15 cellular contexts compared by ENCODE assay signal in the genomic region with DNA sequence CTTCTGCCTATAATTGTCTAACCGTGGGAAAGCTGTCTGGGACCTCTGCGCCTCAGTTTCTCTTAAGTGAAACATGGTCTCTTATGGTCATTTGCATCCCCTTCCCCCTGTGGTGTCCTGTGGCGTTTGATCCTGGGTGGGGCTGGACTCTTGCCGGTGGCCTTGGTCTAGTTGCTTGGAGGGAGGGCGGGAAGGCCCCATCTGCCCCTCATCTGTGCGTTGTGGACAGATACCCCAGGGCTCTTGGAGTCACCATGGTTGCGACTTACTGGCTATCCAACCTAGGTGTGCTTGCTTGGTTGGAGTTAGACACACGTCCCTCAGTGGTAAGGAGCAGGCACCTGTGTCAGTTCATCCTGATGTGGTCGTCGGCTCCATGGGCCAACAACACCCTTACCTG. TPM values are rescaled to one million over a fixed set of nuclear protein-coding genes. Genes with fewer than 3 reads are reported as not detected.
"Had no signal": no experiment of that assay in that cellular context is flagged by ENCODE, and none has a peak within 500 bp of the region (broad histone marks: within the 10 kb centered on the region; RNA-seq: fewer than 3 reads in every experiment).

No MANE protein-coding gene starts in this region.

- H3K4me3 Mint-ChIP-seq: activated B cell treated with CpG ODN at 0.5 μM for 24 hours; activated CD4-positive, alpha-beta T cell treated with anti-CD3 and anti-CD28 coated beads, Interleukin-2, amount 10 ng/mL, durations not matched to agents 7 days and 5 days; brain; naive thymus-derived CD8-positive, alpha-beta T cell; T-cell had no signal

- H3K9me3 Mint-ChIP-seq: activated CD4-positive, alpha-beta T cell treated with anti-CD3 and anti-CD28 coated beads, Interleukin-2, amount 10 ng/mL, durations not matched to agents 7 days and 5 days had no signal

- ATAC-seq: gastrocnemius medialis; naive thymus-derived CD8-positive, alpha-beta T cell; SK-N-SH treated with all-trans-retinoic acid at 6 μM for 48 hours; T-cell had no signal

- H3K27me3 Mint-ChIP-seq: activated B cell treated with CpG ODN at 0.5 μM for 24 hours had no signal

- H3K27ac Mint-ChIP-seq: activated B cell treated with CpG ODN at 0.5 μM for 24 hours; activated CD4-positive, alpha-beta T cell treated with anti-CD3 and anti-CD28 coated beads, Interleukin-2, amount 10 ng/mL, durations not matched to agents 7 days and 5 days; brain; naive thymus-derived CD8-positive, alpha-beta T cell; T-cell had no signal

- H3K36me3 Mint-ChIP-seq: naive thymus-derived CD8-positive, alpha-beta T cell; T-cell had no signal

- H3K4me1 Mint-ChIP-seq: brain, T-cell had no signal

- DNase-seq: activated B cell treated with CpG ODN at 0.5 μM for 24 hours; activated CD4-positive, alpha-beta T cell treated with anti-CD3 and anti-CD28 coated beads, Interleukin-2, amount 10 ng/mL, durations not matched to agents 7 days and 5 days; activated CD8-positive, alpha-beta memory T cell treated with anti-CD3 and anti-CD28 coated beads for 24 hours; activated naive CD4-positive, alpha-beta T cell; caudate nucleus; erythroblast; gastrocnemius medialis; mesendoderm; stimulated activated naive CD8-positive, alpha-beta T cell treated with anti-CD3 and anti-CD28 coated beads, Interleukin-15, Interleukin-2, amounts not matched to agents 100 U/mL and 50 U/mL, for 24 hours; uterus had no signal

RNA-seq across cellular contexts. Expression of gene SHANK3, which starts 15.2 kb away (rescaled TPM):
- total RNA-seq: activated B cell treated with CpG ODN at 0.5 μM for 24 hours had no signal

RNA-seq across cellular contexts. Expression of gene ACR, which starts 50.2 kb away (rescaled TPM):
- total RNA-seq: activated B cell treated with CpG ODN at 0.5 μM for 24 hours; activated CD4-positive, alpha-beta T cell treated with anti-CD3 and anti-CD28 coated beads, Interleukin-2, amount 10 ng/mL, durations not matched to agents 7 days and 5 days; gastrocnemius medialis; kidney epithelial cell; naive thymus-derived CD8-positive, alpha-beta T cell; T-cell had no signal
